In the genomic region with DNA sequence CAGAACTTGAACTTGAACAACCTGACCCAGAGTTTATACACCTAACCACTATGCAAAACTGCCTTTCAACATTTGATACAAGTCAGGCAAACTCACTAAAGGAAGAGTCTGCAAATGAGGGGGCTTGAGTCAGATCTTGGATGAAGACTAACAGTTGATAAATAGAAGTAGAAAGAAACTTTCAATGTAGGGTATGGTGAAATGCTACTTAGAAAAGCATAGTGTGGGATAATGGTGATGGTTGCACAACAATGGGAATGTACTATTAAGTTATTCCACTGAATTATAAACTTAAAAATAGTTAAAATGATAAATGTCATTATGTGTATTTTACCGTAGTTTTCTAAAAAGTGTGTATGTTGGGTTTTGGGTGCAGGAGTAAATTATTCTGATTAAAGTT, we compare ENCODE assay signal across 28 cellular contexts.
"Had no signal": no experiment of that assay in that cellular context is flagged by ENCODE, and none has a peak within 500 bp of the region (broad histone marks: within the 10 kb centered on the region; RNA-seq: fewer than 3 reads in every experiment).

No MANE protein-coding gene starts in this region.

- H3K27ac ChIP-seq: left ventricle myocardium inferior, neural progenitor cell, neutrophil, parathyroid adenoma, right atrium auricular region, right lobe of liver, skin epidermis, suprapubic skin, thoracic aorta, tibial artery, upper lobe of right lung had no signal

- H3K27ac Mint-ChIP-seq: immature natural killer cell; mesothelial cell of epicardium; natural killer cell; nephron progenitor cell; neural progenitor cell; stimulated activated effector memory CD8-positive, alpha-beta T cell treated with anti-CD3 and anti-CD28 coated beads, Interleukin-12 subunit alpha, Interleukin-12 subunit beta, amount 100 ng/mL, for 72 hours; stimulated activated naive CD8-positive, alpha-beta T cell treated with anti-CD3 and anti-CD28 coated beads, Interleukin-15, Interleukin-2, amounts not matched to agents 100 ng/mL and 50 ng/mL, for 24 hours had no signal

- H3K27me3 Mint-ChIP-seq: naive B cell had no signal

- H3K36me3 Mint-ChIP-seq: immature natural killer cell; mesothelial cell of epicardium; naive B cell; natural killer cell; neural progenitor cell; stimulated activated effector memory CD8-positive, alpha-beta T cell treated with anti-CD3 and anti-CD28 coated beads, Interleukin-12 subunit alpha, Interleukin-12 subunit beta, amount 100 ng/mL, for 72 hours had no signal

- ATAC-seq: natural killer cell; right lobe of liver; stimulated activated effector memory CD8-positive, alpha-beta T cell treated with anti-CD3 and anti-CD28 coated beads, Interleukin-12 subunit alpha, Interleukin-12 subunit beta, amount 100 ng/mL, for 72 hours; upper lobe of right lung had no signal

- H3K36me3 ChIP-seq: left ventricle myocardium inferior, neural progenitor cell, neutrophil, right atrium auricular region, right lobe of liver, suprapubic skin, thoracic aorta, tibial artery, upper lobe of right lung had no signal

- H3K9me3 ChIP-seq: left ventricle myocardium inferior, neutrophil, right atrium auricular region, suprapubic skin, thoracic aorta, tibial artery, upper lobe of right lung had no signal

- H3K9me3 Mint-ChIP-seq: immature natural killer cell; mesothelial cell of epicardium; naive B cell; natural killer cell; nephron progenitor cell; neural progenitor cell; stimulated activated effector memory CD8-positive, alpha-beta T cell treated with anti-CD3 and anti-CD28 coated beads, Interleukin-12 subunit alpha, Interleukin-12 subunit beta, amount 100 ng/mL, for 72 hours; stimulated activated naive CD8-positive, alpha-beta T cell treated with anti-CD3 and anti-CD28 coated beads, Interleukin-15, Interleukin-2, amounts not matched to agents 100 ng/mL and 50 ng/mL, for 24 hours had no signal

- H3K4me1 Mint-ChIP-seq: immature natural killer cell; natural killer cell; nephron progenitor cell; neural progenitor cell; stimulated activated effector memory CD8-positive, alpha-beta T cell treated with anti-CD3 and anti-CD28 coated beads, Interleukin-12 subunit alpha, Interleukin-12 subunit beta, amount 100 ng/mL, for 72 hours had no signal

- H3K4me3 ChIP-seq: left ventricle myocardium inferior, lung, neural progenitor cell, right atrium auricular region, right lobe of liver, skin epidermis, suprapubic skin, thoracic aorta, tibial artery, upper lobe of right lung had no signal

- DNase-seq: hypothalamus; immature natural killer cell; islet precursor cell; left ventricle myocardium inferior; mesendoderm; naive B cell; natural killer cell; nephron progenitor cell; occipital lobe; right lobe of liver; stimulated activated CD4-positive, alpha-beta T cell treated with anti-CD3 and anti-CD28 coated beads, Interleukin-12 subunit alpha, Interleukin-12 subunit beta, amount 100 ng/mL, for 4 hours; stimulated activated CD4-positive, alpha-beta T cell treated with anti-CD3 and anti-CD28 coated beads, Interleukin-15, amount 100 ng/mL, for 24 hours; stimulated activated CD4-positive, alpha-beta T cell treated with anti-CD3 and anti-CD28 coated beads, Interleukin-4, amount 100 ng/mL, for 24 hours; stimulated activated naive CD4-positive, alpha-beta T cell; tibial artery; trophoblast cell; upper lobe of right lung had no signal

- H3K27me3 ChIP-seq: neural progenitor cell, neutrophil, right atrium auricular region, right lobe of liver, suprapubic skin, tibial artery, upper lobe of right lung had no signal

- H3K4me3 Mint-ChIP-seq: immature natural killer cell; mesothelial cell of epicardium; naive B cell; natural killer cell; nephron progenitor cell; neural progenitor cell; stimulated activated effector memory CD8-positive, alpha-beta T cell treated with anti-CD3 and anti-CD28 coated beads, Interleukin-12 subunit alpha, Interleukin-12 subunit beta, amount 100 ng/mL, for 72 hours; stimulated activated naive CD8-positive, alpha-beta T cell treated with anti-CD3 and anti-CD28 coated beads, Interleukin-15, Interleukin-2, amounts not matched to agents 100 ng/mL and 50 ng/mL, for 24 hours had no signal

- H3K4me1 ChIP-seq: left ventricle myocardium inferior, neural progenitor cell, parathyroid adenoma, right atrium auricular region, upper lobe of right lung had no signal
